ENCODE assay signal across 16 cellular contexts in the genomic region with DNA sequence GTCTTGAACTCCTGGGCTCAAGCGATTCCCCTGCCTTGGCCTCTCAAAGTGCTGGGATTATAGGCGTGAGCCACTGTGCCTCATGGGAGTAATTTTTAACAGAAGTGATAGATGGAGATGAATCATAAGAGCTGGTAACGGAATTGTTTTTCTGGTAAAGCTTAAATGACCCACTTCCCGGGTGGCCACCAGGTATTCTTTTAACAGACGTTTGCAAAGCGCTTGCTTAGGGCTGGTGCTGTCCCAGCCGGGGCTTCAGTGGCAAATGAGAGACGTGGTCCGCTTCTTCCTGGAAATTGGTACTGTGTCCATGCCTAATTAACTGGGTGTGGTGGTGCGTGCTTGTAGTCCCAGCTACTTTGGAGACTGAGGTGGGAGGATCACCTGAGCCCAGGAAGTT. TPM values are rescaled to one million over a fixed set of nuclear protein-coding genes. Genes with fewer than 3 reads are reported as not detected.
DNase-seq lines count a peak whose midpoint lies in the region; ATAC-seq and TF ChIP-seq lines count a peak whose summit lies in the region.
"Had no signal": no experiment of that assay in that cellular context is flagged by ENCODE, and none has a peak within 500 bp of the region (broad histone marks: within the 10 kb centered on the region; RNA-seq: fewer than 3 reads in every experiment).

No MANE protein-coding gene starts in this region.

- in situ Hi-C loops in ACHN (cut with HindIII; ENCODE audit: low pct_ligation_motif_present, low pct_unique_long_range_greater_than_20kb, low sequenced_read_pairs), result no loop called here

- DNase-seq in NCI-H2171 treated with DMSO at 0.1 percent for 48 hours (lab: John Stamatoyannopoulos, UW) (peak; percentile 31), NCI-H2171 (lab: John Stamatoyannopoulos, UW) (no peak), ACHN (peak; percentile 33), chondrocyte (ENCODE audit: low spot score) (peak; percentile 53), posterior vena cava (ENCODE audit: low spot score) (peak; percentile 57), NCI-H82 treated with DMSO at 0.1 percent for 48 hours (lab: John Stamatoyannopoulos, UW; ENCODE audit: unreplicated experiment) (no peak)
- DNase-seq: AML-193; Caco-2; CD8-positive, alpha-beta memory T cell; DMS153; DMS79 treated with DMSO at 0.1 percent for 48 hours; EL; HFFc6 had no signal

- H3K36me3 Mint-ChIP-seq in chondrocyte (ENCODE audit: low read depth), result no peaks in the 10 kb centered on the region

- H3K27me3 Mint-ChIP-seq in chondrocyte (ENCODE audit: low read depth), result no peaks in the 10 kb centered on the region
- H3K27me3 Mint-ChIP-seq: CD8-positive, alpha-beta memory T cell had no signal

- intact Hi-C loops in posterior vena cava (cut with DNase I), result no loop called here

- no peaks in the 10 kb centered on the region for H3K9me3 Mint-ChIP-seq in chondrocyte (ENCODE audit: low read depth)
- H3K9me3 Mint-ChIP-seq: CD8-positive, alpha-beta memory T cell; HFFc6 had no signal

- ATAC-seq in GM18861 (IDR thresholded peaks at IDR 0.05; ENCODE audit: unreplicated experiment) (no peak), GM21825 (IDR thresholded peaks at IDR 0.05; ENCODE audit: unreplicated experiment) (no peak)
- ATAC-seq: HepG2 had no signal

- no peak overlapping the region for H3K27ac Mint-ChIP-seq in chondrocyte (ENCODE audit: unreplicated experiment)
- H3K27ac Mint-ChIP-seq: HFFc6 had no signal

- no peak overlapping the region for H3K4me3 Mint-ChIP-seq in chondrocyte (ENCODE audit: unreplicated experiment)
- H3K4me3 Mint-ChIP-seq: CD8-positive, alpha-beta memory T cell; HFFc6 had no signal

- peaks cover 8% of the 10 kb centered on the region for H3K4me1 Mint-ChIP-seq in chondrocyte (ENCODE audit: low read depth)

- no peak for TF ChIP-seq CTCF in chondrocyte (IDR thresholded peaks at IDR 0.05)

RNA-seq across cellular contexts. Expression of a gene that starts 23.5 kb away (rescaled TPM):
- total RNA-seq in chondrocyte (31.2 to 36.3 TPM (median 34.7 TPM) in 3 replicates), posterior vena cava (10 to 100 TPM; 12.2 to 17.8 TPM)
- total RNA-seq: HepG2 had no signal

Comparison
In these comparisons a context has a peak if more than half of its experiments do, and no peak if none do; other contexts are left out.
1. DNase-seq: peak in NCI-H2171 treated with DMSO at 0.1 percent for 48 hours (single experiment), ACHN (single experiment), chondrocyte (single experiment) and posterior vena cava (single experiment); none in NCI-H2171 (single experiment) and NCI-H82 treated with DMSO at 0.1 percent for 48 hours (single experiment).